8 cellular contexts compared by ENCODE assay signal in the genomic region with DNA sequence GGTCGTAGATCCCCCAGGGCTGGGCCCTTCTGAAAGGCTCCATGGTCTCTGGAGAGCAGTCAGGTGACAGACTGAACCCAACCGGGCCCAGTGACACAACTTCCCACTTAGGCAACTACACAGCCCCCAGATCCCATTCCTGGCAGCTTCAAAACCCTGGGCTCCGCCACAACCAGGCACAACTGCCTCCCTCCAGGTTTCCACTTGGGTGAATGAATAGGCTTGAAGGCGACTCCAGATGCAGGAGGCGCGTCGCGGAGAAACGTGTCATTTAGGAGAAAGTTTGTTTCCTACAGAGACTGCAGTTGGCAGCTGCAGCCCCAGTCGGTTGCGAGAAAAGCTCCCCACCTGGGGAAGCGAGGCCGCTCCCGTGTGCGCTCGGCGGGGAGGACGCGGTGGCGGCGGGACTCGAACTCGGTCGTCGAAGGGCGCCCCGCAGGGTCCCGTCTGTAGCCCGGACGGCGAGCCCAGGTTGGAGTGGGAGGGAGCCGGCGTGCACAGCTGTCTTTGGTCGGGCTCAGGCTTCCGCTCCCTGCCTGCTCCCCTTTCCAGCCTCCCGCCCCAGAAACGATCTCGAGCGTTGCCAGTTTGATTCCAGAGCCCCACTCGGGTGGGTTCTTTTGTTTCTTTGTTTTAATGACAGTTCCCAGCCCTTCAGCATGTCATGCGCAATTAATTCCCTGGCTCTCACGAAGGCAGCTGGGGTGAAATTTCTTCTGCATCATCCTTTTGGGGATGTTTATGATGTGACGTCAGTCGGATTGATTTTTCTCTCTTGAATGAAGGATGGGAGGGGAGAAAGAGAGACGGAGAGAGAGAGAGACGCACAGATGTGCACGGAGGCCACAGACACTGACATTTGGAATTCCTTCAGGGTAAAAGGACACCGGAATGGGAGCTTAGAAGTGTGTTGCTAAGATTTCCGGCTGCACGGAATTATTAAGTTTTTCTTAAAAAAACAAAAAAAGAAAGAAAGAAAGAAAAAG.
DNase-seq lines count a peak whose midpoint lies in the region; ATAC-seq lines count a peak whose summit lies in the region.

No MANE protein-coding gene starts in this region.

- peak; percentile 32 for ATAC-seq in stimulated activated naive CD8-positive, alpha-beta T cell treated with anti-CD3 and anti-CD28 coated beads, Interleukin-15, Interleukin-2, amounts not matched to agents 100 U/mL and 50 U/mL, for 24 hours
- ATAC-seq in GM21526 (IDR thresholded peaks at IDR 0.05; ENCODE audit: low FRiP score, unreplicated experiment) (no peak), GM18520 (IDR thresholded peaks at IDR 0.05; ENCODE audit: unreplicated experiment) (no peak)

- no peaks in the 10 kb centered on the region for H3K27me3 ChIP-seq in layer of hippocampus (ENCODE audit: control insufficient read depth, insufficient read depth, low read length)

- DNase-seq in EL (peak; percentile 90), NCI-H748 treated with DMSO at 0.1 percent for 48 hours (lab: John Stamatoyannopoulos, UW) (peak; percentile 35), dedifferentiated amniotic fluid mesenchymal stem cell (ENCODE audit: extremely low spot score) (peak; percentile 57), HuH-7 (ENCODE audit: low spot score) (no peak)
- peak; percentile 38 for DNase-seq in stimulated activated naive CD8-positive, alpha-beta T cell treated with anti-CD3 and anti-CD28 coated beads, Interleukin-15, Interleukin-2, amounts not matched to agents 100 U/mL and 50 U/mL, for 24 hours

- peak overlapping the region; percentile 67 for H3K27ac ChIP-seq in layer of hippocampus (ENCODE audit: low read depth, low read length)
